ENCODE assay signal across 18 cellular contexts in the genomic region with DNA sequence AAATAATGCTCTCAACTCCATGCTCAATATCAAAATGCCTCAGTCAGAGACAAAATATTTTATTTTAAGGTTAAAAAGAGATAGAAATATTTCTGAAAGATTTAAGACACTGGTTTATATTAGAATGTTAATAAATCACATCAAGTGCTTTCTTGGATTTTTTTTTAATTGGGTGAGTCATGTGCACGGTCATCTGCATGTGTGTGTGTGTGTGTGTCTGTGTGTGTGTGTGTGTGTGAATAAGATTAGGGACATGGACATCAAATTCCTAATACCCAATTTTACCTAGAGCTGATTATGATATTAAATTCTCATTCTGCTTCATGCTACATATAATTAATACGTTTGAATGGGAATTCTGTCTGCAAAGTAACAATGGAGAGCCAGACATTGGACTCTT.
A peak's percentile ranks its signal among the peaks of the same experiment; 100 is the strongest.
DNase-seq lines count a peak whose midpoint lies in the region; ATAC-seq, FAIRE-seq and TF ChIP-seq lines count a peak whose summit lies in the region.
"Had no signal": no experiment of that assay in that cellular context is flagged by ENCODE, and none has a peak within 500 bp of the region (broad histone marks: within the 10 kb centered on the region; RNA-seq: fewer than 3 reads in every experiment).

No MANE protein-coding gene starts in this region.

- POLR2A ChIA-PET in endothelial cell of umbilical vein (lab: Charles Lee): no interaction called here

- no peaks in the 10 kb centered on the region for H3K36me3 ChIP-seq in endothelial cell of umbilical vein (ENCODE audit: control insufficient read depth in 2 of 2, extremely low read depth in 1 of 2, insufficient read depth in 2 of 2, low read length in 2 of 2)
- H3K36me3 ChIP-seq in mesenchymal stem cell (ENCODE audit: control insufficient read depth in 1 of 2, insufficient read depth in 2 of 2, low read depth in 1 of 2, low read length in 2 of 2): no peaks in the 10 kb centered on the region
- H3K36me3 ChIP-seq: BE2C had no signal

- no peak overlapping the region for H3K14ac ChIP-seq in mesenchymal stem cell (ENCODE audit: low read length in 2 of 2)

- no peak overlapping the region for H2BK15ac ChIP-seq in mesenchymal stem cell (ENCODE audit: low read depth, poor library complexity, severe bottlenecking)

- TF ChIP-seq CTCF in endothelial cell of umbilical vein (IDR thresholded peaks at IDR 0.05; ENCODE audit: extremely low read depth in 1 of 2, insufficient read depth in 1 of 2, low read depth in 1 of 2, low read length in 2 of 2): no peak
- no peak for TF ChIP-seq CTCF in foreskin keratinocyte (conservative IDR thresholded peaks at IDR 0.05)

- H3K23ac ChIP-seq in mesenchymal stem cell (ENCODE audit: low read length in 2 of 2): no peak overlapping the region

- H3K9me3 Mint-ChIP-seq in activated naive CD4-positive, alpha-beta T cell treated with anti-CD3 and anti-CD28 coated beads, Interleukin-2, amount 10 ng/mL, durations not matched to agents 7 days and 5 days: peaks cover 20% of the 10 kb centered on the region

- H4K8ac ChIP-seq in mesenchymal stem cell (ENCODE audit: low read length): no peak overlapping the region

- H2AFZ ChIP-seq in endothelial cell of umbilical vein (ENCODE audit: low read depth, low read length): no peak overlapping the region
- H2AFZ ChIP-seq in mesenchymal stem cell (ENCODE audit: low read depth, low read length): no peak overlapping the region

- ATAC-seq in foreskin keratinocyte (no peak), GM21529 (IDR thresholded peaks at IDR 0.05; ENCODE audit: unreplicated experiment) (no peak)

- H3K27me3 ChIP-seq in endothelial cell of umbilical vein (ENCODE audit: control insufficient read depth in 2 of 2, insufficient read depth in 2 of 2, low read length in 2 of 2): peaks cover 0 to 3% of the 10 kb centered on the region in 2 experiments
- no peaks in the 10 kb centered on the region for H3K27me3 ChIP-seq in mesenchymal stem cell (ENCODE audit: control insufficient read depth in 1 of 2, insufficient read depth in 1 of 2, low read length in 2 of 2)
- H3K27me3 ChIP-seq in foreskin keratinocyte: no peaks in the 10 kb centered on the region
- H3K27me3 ChIP-seq: BE2C had no signal

- H2BK5ac ChIP-seq in mesenchymal stem cell (ENCODE audit: low read depth, low read length, poor library complexity, severe bottlenecking): no peak overlapping the region

- no peak overlapping the region for H3K4me3 Mint-ChIP-seq in activated naive CD4-positive, alpha-beta T cell treated with anti-CD3 and anti-CD28 coated beads, Interleukin-2, amount 10 ng/mL, durations not matched to agents 7 days and 5 days
- H3K4me3 Mint-ChIP-seq: CD4-positive, CD25-positive, alpha-beta regulatory T cell had no signal

- no TSS peak for BruUV-seq in endothelial cell of umbilical vein (replicated peaks; lab: Mats Ljungman, UMichigan)

- H3K4me3 ChIP-seq in endothelial cell of umbilical vein (replicated peaks in 1 of 3; ENCODE audit: insufficient read depth in 1 of 3, low read depth in 1 of 3, low read length in 3 of 3) (no peak overlapping the region), mesenchymal stem cell (ENCODE audit: insufficient read depth in 1 of 2, low read depth in 1 of 2, low read length in 2 of 2) (no peak overlapping the region)
- H3K4me3 ChIP-seq: SK-N-MC had no signal

- H3K27ac ChIP-seq in endothelial cell of umbilical vein (ENCODE audit: insufficient read depth, low read depth, low read length) (no peak overlapping the region), mesenchymal stem cell (ENCODE audit: low read length, poor library complexity, severe bottlenecking) (no peak overlapping the region), foreskin keratinocyte (no peak overlapping the region)
- H3K27ac ChIP-seq: SK-N-MC had no signal

- DNase-seq in ELR (ENCODE audit: low read depth) (peak; percentile 8), endothelial cell of umbilical vein (ENCODE audit: low read depth, low spot score) (no peak), mesenchymal stem cell (peak; percentile 66), NCI-H510A (lab: John Stamatoyannopoulos, UW) (no peak), foreskin keratinocyte (no peak)
- DNase-seq in activated naive CD4-positive, alpha-beta T cell treated with anti-CD3 and anti-CD28 coated beads, Interleukin-2, amount 10 ng/mL, durations not matched to agents 7 days and 5 days: no peak
- DNase-seq: BE2C; CD4-positive, CD25-positive, alpha-beta regulatory T cell; COR-L47; KBM-7; NCI-H1694 treated with DMSO at 0.1 percent for 48 hours; NCI-H510A treated with DMSO at 0.1 percent for 48 hours; NCI-H82; SHP77 had no signal

- 0% methylated on average over 1 of the region's 2 CpGs for WGBS in mesenchymal stem cell

- no peak overlapping the region for H3K27ac Mint-ChIP-seq in activated naive CD4-positive, alpha-beta T cell treated with anti-CD3 and anti-CD28 coated beads, Interleukin-2, amount 10 ng/mL, durations not matched to agents 7 days and 5 days
- H3K27ac Mint-ChIP-seq: CD4-positive, CD25-positive, alpha-beta regulatory T cell had no signal

- no peak overlapping the region for H4K91ac ChIP-seq in mesenchymal stem cell (ENCODE audit: low read length)

- H3K79me2 ChIP-seq in endothelial cell of umbilical vein (ENCODE audit: control insufficient read depth, insufficient read depth, low read length): no peaks in the 10 kb centered on the region

- H3K27me3 Mint-ChIP-seq in activated naive CD4-positive, alpha-beta T cell treated with anti-CD3 and anti-CD28 coated beads, Interleukin-2, amount 10 ng/mL, durations not matched to agents 7 days and 5 days: no peaks in the 10 kb centered on the region
- H3K27me3 Mint-ChIP-seq: CD4-positive, CD25-positive, alpha-beta regulatory T cell had no signal

- H2AK5ac ChIP-seq in mesenchymal stem cell (ENCODE audit: low read length, severe bottlenecking): no peak overlapping the region

- no peak overlapping the region for H3K18ac ChIP-seq in mesenchymal stem cell (ENCODE audit: low read depth in 1 of 2, low read length in 2 of 2)

- FAIRE-seq in endothelial cell of umbilical vein (lab: Jason Lieb, UNC): no peak
- FAIRE-seq: GM12891, H1 had no signal

- no peaks in the 10 kb centered on the region for H3K9me1 ChIP-seq in endothelial cell of umbilical vein (replicated peaks; ENCODE audit: control insufficient read depth, extremely low read depth, insufficient read depth, low read length)

- intact Hi-C loops in endothelial cell of umbilical vein (cut with micrococcal nuclease): loop anchor here (5.0 kb wide), 1 partner anchor 83 kb away; no protein-coding TSS in a partner anchor

- no peak overlapping the region for H3K4me2 ChIP-seq in endothelial cell of umbilical vein (ENCODE audit: insufficient read depth, low read length)
- H3K4me2 ChIP-seq in mesenchymal stem cell (ENCODE audit: low read length, poor library complexity, severe bottlenecking): no peak overlapping the region

- no peak overlapping the region for H2BK12ac ChIP-seq in mesenchymal stem cell (ENCODE audit: low read length in 2 of 2)

- H3K4me1 ChIP-seq in endothelial cell of umbilical vein (ENCODE audit: control insufficient read depth, extremely low read depth, insufficient read depth, low read length) (peaks cover 9% of the 10 kb centered on the region), mesenchymal stem cell (ENCODE audit: control insufficient read depth, insufficient read depth, low read depth, low read length) (no peaks in the 10 kb centered on the region), foreskin keratinocyte (no peaks in the 10 kb centered on the region)

- no peak for TF ChIP-seq POLR2A in endothelial cell of umbilical vein (IDR thresholded peaks at IDR 0.05; ENCODE audit: low read depth, low read length)

- H3K9me3 ChIP-seq in endothelial cell of umbilical vein (replicated peaks; ENCODE audit: control insufficient read depth, insufficient read depth, low read length): no peaks in the 10 kb centered on the region
- H3K9me3 ChIP-seq in mesenchymal stem cell (ENCODE audit: control insufficient read depth, low read length): peaks cover 6% of the 10 kb centered on the region
- H3K9me3 ChIP-seq: BE2C had no signal

- H3K4ac ChIP-seq in mesenchymal stem cell (ENCODE audit: low read depth in 1 of 2, low read length in 2 of 2): no peak overlapping the region

- H3K9ac ChIP-seq in endothelial cell of umbilical vein (replicated peaks; ENCODE audit: extremely low read depth, insufficient read depth, low read length): no peak overlapping the region
- H3K9ac ChIP-seq in mesenchymal stem cell (ENCODE audit: low read length): no peak overlapping the region

- H3K79me1 ChIP-seq in mesenchymal stem cell (replicated peaks; ENCODE audit: low read length, poor library complexity, severe bottlenecking): no peaks in the 10 kb centered on the region

- no peaks in the 10 kb centered on the region for H4K20me1 ChIP-seq in endothelial cell of umbilical vein (replicated peaks; ENCODE audit: control insufficient read depth, extremely low read depth, insufficient read depth, low read length)

- H2BK120ac ChIP-seq in mesenchymal stem cell (ENCODE audit: low read depth, low read length): no peak overlapping the region

- no peaks in the 10 kb centered on the region for H3K36me3 Mint-ChIP-seq in activated naive CD4-positive, alpha-beta T cell treated with anti-CD3 and anti-CD28 coated beads, Interleukin-2, amount 10 ng/mL, durations not matched to agents 7 days and 5 days
- H3K36me3 Mint-ChIP-seq: CD4-positive, CD25-positive, alpha-beta regulatory T cell had no signal

- dilution Hi-C loops in endothelial cell of umbilical vein (cut with MboI; ENCODE audit: extremely low pct_ligation_motif_present, low sequenced_read_pairs): no loop called here

- CTCF ChIA-PET in endothelial cell of umbilical vein (lab: Charles Lee): interaction anchor here (0.8 to 1.4 kb wide), 2 partner anchors 35 to 124 kb away, joined by 3 read pairs; no protein-coding TSS in a partner anchor
- CTCF ChIA-PET in activated naive CD4-positive, alpha-beta T cell treated with anti-CD3 and anti-CD28 coated beads, Interleukin-2, amount 10 ng/mL, durations not matched to agents 7 days and 5 days (lab: Charles Lee): no interaction called here

- no peaks in the 10 kb centered on the region for H3K4me1 Mint-ChIP-seq in activated naive CD4-positive, alpha-beta T cell treated with anti-CD3 and anti-CD28 coated beads, Interleukin-2, amount 10 ng/mL, durations not matched to agents 7 days and 5 days
- H3K4me1 Mint-ChIP-seq: CD4-positive, CD25-positive, alpha-beta regulatory T cell had no signal

TF ChIP-seq in endothelial cell of umbilical vein, 7 proteins besides CTCF, POLR2A, EP300 and RAD21:
- TF ChIP-seq JUN (IDR thresholded peaks at IDR 0.05; ENCODE audit: borderline replicate concordance, insufficient read depth, insufficient read length, low read depth) (peak; percentile 7), EZH2 (IDR thresholded peaks at IDR 0.05; ENCODE audit: borderline replicate concordance, low read depth, low read length, severe bottlenecking) (no peak), FOS (IDR thresholded peaks at IDR 0.05; ENCODE audit: borderline replicate concordance, insufficient read depth, low read length) (peak; percentile 23)

Comparison
In these comparisons a context has a peak if more than half of its experiments do, and no peak if none do; other contexts are left out.
1. DNase-seq: peak in ELR (single experiment) and mesenchymal stem cell (single experiment); none in endothelial cell of umbilical vein (single experiment), NCI-H510A (single experiment), activated naive CD4-positive, alpha-beta T cell treated with anti-CD3 and anti-CD28 coated beads, Interleukin-2, amount 10 ng/mL, durations not matched to agents 7 days and 5 days (single experiment) and foreskin keratinocyte (0 of 2).